ENCODE assay signal across 8 cellular contexts in genomic region chr3:184335291-184335660, GRCh38. TPM values are rescaled to one million over a fixed set of nuclear protein-coding genes. Genes with fewer than 3 reads are reported as not detected.
DNase-seq lines count a peak whose midpoint lies in the region; ATAC-seq and TF ChIP-seq lines count a peak whose summit lies in the region.

No MANE protein-coding gene starts in this region.

- peak overlapping the region; percentile 93 for H3K4me3 ChIP-seq in thoracic aorta

- H3K36me3 ChIP-seq in thoracic aorta: peaks cover 34% of the 10 kb centered on the region

- no peaks in the 10 kb centered on the region for H3K9me3 Mint-ChIP-seq in CD14-positive monocyte
- H3K9me3 Mint-ChIP-seq in activated CD8-positive, alpha-beta T cell treated with anti-CD3 and anti-CD28 coated beads for 36 hours: no peaks in the 10 kb centered on the region

- H3K4me1 ChIP-seq in thoracic aorta (ENCODE audit: control insufficient read depth in 1 of 2, low read depth in 2 of 2): peaks cover 16 to 43% of the 10 kb centered on the region in 2 donors

- no peaks in the 10 kb centered on the region for H3K9me3 ChIP-seq in thoracic aorta

- ATAC-seq in HG02870 (IDR thresholded peaks at IDR 0.05; ENCODE audit: unreplicated experiment): peak; percentile 18
- ATAC-seq in activated CD8-positive, alpha-beta T cell treated with anti-CD3 and anti-CD28 coated beads for 36 hours: no peak
- no peak for ATAC-seq in thoracic aorta (ENCODE audit: insufficient number of reproducible peaks, low FRiP score, low read depth)
- no peak for ATAC-seq in GM18873 (IDR thresholded peaks at IDR 0.05; ENCODE audit: low FRiP score, unreplicated experiment)

- POLR2A ChIA-PET in activated CD8-positive, alpha-beta T cell treated with anti-CD3 and anti-CD28 coated beads for 36 hours (lab: Charles Lee): interaction anchor here (0.8 to 1.4 kb wide), 11 partner anchors 9 to 32 kb away, joined by 3 to 8 read pairs (median 4); partner anchors contain the start of genes CLCN2 and POLR2H

- H3K27me3 ChIP-seq in layer of hippocampus (ENCODE audit: control insufficient read depth, insufficient read depth, low read length) (no peaks in the 10 kb centered on the region), thoracic aorta (replicated peaks; ENCODE audit: insufficient read depth) (no peaks in the 10 kb centered on the region)

- H3K27ac Mint-ChIP-seq in CD14-positive monocyte: peak overlapping the region; percentile 93 to 97 (median 97)
- H3K27ac Mint-ChIP-seq in activated CD8-positive, alpha-beta T cell treated with anti-CD3 and anti-CD28 coated beads for 36 hours: peak overlapping the region; percentile 89

- peaks cover 65 to 66% of the 10 kb centered on the region in 2 donors for H3K36me3 Mint-ChIP-seq in CD14-positive monocyte
- peaks cover 45% of the 10 kb centered on the region for H3K36me3 Mint-ChIP-seq in activated CD8-positive, alpha-beta T cell treated with anti-CD3 and anti-CD28 coated beads for 36 hours (ENCODE audit: low read depth)

- H3K4me1 Mint-ChIP-seq in CD14-positive monocyte: peaks cover 39% of the 10 kb centered on the region
- peaks cover 66% of the 10 kb centered on the region for H3K4me1 Mint-ChIP-seq in activated CD8-positive, alpha-beta T cell treated with anti-CD3 and anti-CD28 coated beads for 36 hours (ENCODE audit: low read depth)

- DNase-seq in CD14-positive monocyte (ENCODE audit: low spot score): no peak
- DNase-seq in activated CD8-positive, alpha-beta T cell treated with anti-CD3 and anti-CD28 coated beads for 36 hours: no peak
- DNase-seq in thoracic aorta (ENCODE audit: low spot score): no peak
- no peak for DNase-seq in central memory CD4-positive, alpha-beta T cell
- no peak for DNase-seq in NCI-H187 treated with DMSO at 0.1 percent for 48 hours (lab: John Stamatoyannopoulos, UW)

- H3K4me3 Mint-ChIP-seq in CD14-positive monocyte: peak overlapping the region; percentile 90 to 97
- peak overlapping the region; percentile 82 for H3K4me3 Mint-ChIP-seq in activated CD8-positive, alpha-beta T cell treated with anti-CD3 and anti-CD28 coated beads for 36 hours

- peaks cover 0 to 15% (median 10%) of the 10 kb centered on the region in 3 donors for H3K27me3 Mint-ChIP-seq in CD14-positive monocyte (ENCODE audit: low read depth in 3 of 3)
- H3K27me3 Mint-ChIP-seq in activated CD8-positive, alpha-beta T cell treated with anti-CD3 and anti-CD28 coated beads for 36 hours: no peaks in the 10 kb centered on the region

- intact Hi-C loops in CD14-positive monocyte (cut with micrococcal nuclease): no loop called here
- intact Hi-C loops in activated CD8-positive, alpha-beta T cell treated with anti-CD3 and anti-CD28 coated beads for 36 hours (cut with micrococcal nuclease): loop anchor here (2.0 kb wide), 1 partner anchor 18 kb away; no protein-coding TSS in a partner anchor

- H3K27ac ChIP-seq in layer of hippocampus (ENCODE audit: low read depth, low read length) (peak overlapping the region; percentile 96), thoracic aorta (peak overlapping the region; percentile 92 to 94)

- TF ChIP-seq CTCF in CD14-positive monocyte (IDR thresholded peaks at IDR 0.05) (no peak), thoracic aorta (IDR thresholded peaks at IDR 0.05) (no peak)
- no peak for TF ChIP-seq CTCF in activated CD8-positive, alpha-beta T cell treated with anti-CD3 and anti-CD28 coated beads for 36 hours (IDR thresholded peaks at IDR 0.05)

- CTCF ChIA-PET in activated CD8-positive, alpha-beta T cell treated with anti-CD3 and anti-CD28 coated beads for 36 hours (lab: Charles Lee): interaction anchor here (1.3 kb wide), 1 partner anchor 206 kb away, joined by 3 read pairs; no protein-coding TSS in a partner anchor

RNA-seq across cellular contexts. Expression of gene FAM131A, which starts 2.1 kb away (rescaled TPM):
- 1 to 10 TPM; 5.8 to 7.7 TPM for polyA plus RNA-seq in CD14-positive monocyte
- 1 to 10 TPM; 4.0 to 5.5 TPM for total RNA-seq in activated CD8-positive, alpha-beta T cell treated with anti-CD3 and anti-CD28 coated beads for 36 hours
- total RNA-seq in thoracic aorta: 10 to 100 TPM; 55.4 to 91.8 TPM

RNA-seq across cellular contexts. Expression of gene EIF4G1, which starts 20.9 kb away (rescaled TPM):
- polyA plus RNA-seq in CD14-positive monocyte: 10 to 100 TPM; 13.9 to 24.2 TPM
- total RNA-seq in activated CD8-positive, alpha-beta T cell treated with anti-CD3 and anti-CD28 coated beads for 36 hours: 100 to 1,000 TPM; 429 to 437 TPM
- 100 to 1,000 TPM; 254 to 334 TPM for total RNA-seq in thoracic aorta

RNA-seq across cellular contexts. Expression of gene CLCN2, which starts 26.1 kb away (rescaled TPM):
- under 1 TPM in 1 of 2 donors, not detected in 1; 0.16 TPM for polyA plus RNA-seq in CD14-positive monocyte
- 1 to 10 TPM; 4.0 to 4.2 TPM for total RNA-seq in activated CD8-positive, alpha-beta T cell treated with anti-CD3 and anti-CD28 coated beads for 36 hours
- 1 to 10 TPM; 4.3 to 8.0 TPM for total RNA-seq in thoracic aorta

RNA-seq across cellular contexts. Expression of gene POLR2H, which starts 26.2 kb away (rescaled TPM):
- polyA plus RNA-seq in CD14-positive monocyte: 10 to 100 TPM; 21.7 to 24.6 TPM
- total RNA-seq in activated CD8-positive, alpha-beta T cell treated with anti-CD3 and anti-CD28 coated beads for 36 hours: 100 to 1,000 TPM; 166 to 169 TPM
- total RNA-seq in thoracic aorta: 10 to 100 TPM; 49.5 to 53.7 TPM

RNA-seq across cellular contexts. Expression of gene PSMD2, which starts 36.2 kb away (rescaled TPM):
- 100 to 1,000 TPM; 167 to 186 TPM for polyA plus RNA-seq in CD14-positive monocyte
- 100 to 1,000 TPM; 220 to 221 TPM for total RNA-seq in activated CD8-positive, alpha-beta T cell treated with anti-CD3 and anti-CD28 coated beads for 36 hours
- 100 to 1,000 TPM; 160 to 213 TPM for total RNA-seq in thoracic aorta

Comparison
In these comparisons a context has a peak if more than half of its experiments do, and no peak if none do; other contexts are left out.
1. RNA of gene FAM131A, which starts 2.1 kb away (total RNA-seq): 55.4 to 91.8 TPM in thoracic aorta; 4.0 to 5.5 TPM in activated CD8-positive, alpha-beta T cell treated with anti-CD3 and anti-CD28 coated beads for 36 hours; every median in the first group is over 4 times any median in the second.